Comparison of ENCODE assay signal across 20 cellular contexts in the genomic region with DNA sequence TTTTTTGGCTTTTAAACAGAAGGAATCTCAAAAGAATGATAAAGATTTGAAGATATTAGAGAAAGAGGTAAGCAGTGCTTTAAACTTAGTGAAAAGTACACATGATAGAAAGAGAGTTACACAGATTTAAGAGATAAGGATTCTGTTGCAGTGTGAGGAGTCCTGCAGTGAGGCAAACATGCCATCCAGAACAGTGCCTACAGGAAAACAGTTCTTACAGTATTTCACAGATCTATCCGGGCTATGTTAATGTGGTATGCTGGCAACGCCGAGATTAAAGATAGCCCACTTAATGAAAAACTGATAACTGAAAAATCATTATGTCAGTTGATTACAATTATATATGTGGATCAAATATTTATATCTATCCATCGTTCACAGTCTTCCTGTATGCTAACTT. TPM values are rescaled to one million over a fixed set of nuclear protein-coding genes. Genes with fewer than 3 reads are reported as not detected.
A peak's percentile ranks its signal among the peaks of the same experiment; 100 is the strongest.
DNase-seq lines count a peak whose midpoint lies in the region; ATAC-seq and TF ChIP-seq lines count a peak whose summit lies in the region.
"Had no signal": no experiment of that assay in that cellular context is flagged by ENCODE, and none has a peak within 500 bp of the region (broad histone marks: within the 10 kb centered on the region; RNA-seq: fewer than 3 reads in every experiment).

No MANE protein-coding gene starts in this region.

- H3K27ac Mint-ChIP-seq in T-helper 17 cell, result peak overlapping the region; percentile 75

- no peak overlapping the region for H3K4me3 Mint-ChIP-seq in T-helper 17 cell

- H3K18ac ChIP-seq in mesenchymal stem cell (ENCODE audit: low read depth in 1 of 2, low read length in 2 of 2), result no peak overlapping the region

- H3K79me1 ChIP-seq in mesenchymal stem cell (replicated peaks; ENCODE audit: low read length, poor library complexity, severe bottlenecking), result peaks cover 16% of the 10 kb centered on the region

- peaks cover 9% of the 10 kb centered on the region for H3K4me1 ChIP-seq in ACC112 (ENCODE audit: control insufficient read depth, insufficient read depth, low read length, unreplicated experiment)
- no peaks in the 10 kb centered on the region for H3K4me1 ChIP-seq in mesenchymal stem cell (ENCODE audit: control insufficient read depth, insufficient read depth, low read depth, low read length)
- H3K4me1 ChIP-seq: SJCRH30 had no signal

- no peaks in the 10 kb centered on the region for H3K36me3 Mint-ChIP-seq in T-helper 17 cell (ENCODE audit: low read depth)

- H2BK5ac ChIP-seq in mesenchymal stem cell (ENCODE audit: low read depth, low read length, poor library complexity, severe bottlenecking), result no peak overlapping the region

- no peak overlapping the region for H3K4ac ChIP-seq in mesenchymal stem cell (ENCODE audit: low read depth in 1 of 2, low read length in 2 of 2)

- H3K9me3 ChIP-seq in T-helper 17 cell (ENCODE audit: control insufficient read depth, low read length, poor library complexity, severe bottlenecking) (no peaks in the 10 kb centered on the region), mesenchymal stem cell (ENCODE audit: control insufficient read depth, low read length) (no peaks in the 10 kb centered on the region), MG63 (no peaks in the 10 kb centered on the region)
- H3K9me3 ChIP-seq: BLaER1, SJCRH30 had no signal

- no peak overlapping the region for H3K23ac ChIP-seq in mesenchymal stem cell (ENCODE audit: low read length in 2 of 2)

- DNase-seq in T-helper 17 cell (no peak), mesenchymal stem cell (no peak), MG63 (no peak), NCI-H2029 treated with DMSO at 0.1 percent for 48 hours (lab: John Stamatoyannopoulos, UW) (no peak)
- DNase-seq in effector CD4-positive, alpha-beta T cell, result no peak
- DNase-seq: DMS153; H7; Karpas-422; NCI-H1417; NCI-H2029; NCI-H2227 treated with DMSO at 0.1 percent for 48 hours; NCI-H526 treated with DMSO at 0.1 percent for 48 hours; NK-92 treated with Interleukin-12 subunit alpha and Interleukin-12 subunit beta, amount 100 ng/mL, for 24 hours; OCI-M1; SJCRH30 had no signal

- peak overlapping the region; percentile 21 for H2AFZ ChIP-seq in ACC112 (ENCODE audit: low read length, unreplicated experiment)
- no peak overlapping the region for H2AFZ ChIP-seq in mesenchymal stem cell (ENCODE audit: low read depth, low read length)

- no peak overlapping the region for H4K8ac ChIP-seq in mesenchymal stem cell (ENCODE audit: low read length)

- no peak overlapping the region for H2BK120ac ChIP-seq in mesenchymal stem cell (ENCODE audit: low read depth, low read length)

- no peak overlapping the region for H2BK15ac ChIP-seq in mesenchymal stem cell (ENCODE audit: low read depth, poor library complexity, severe bottlenecking)

- no peak overlapping the region for H3K14ac ChIP-seq in mesenchymal stem cell (ENCODE audit: low read length in 2 of 2)

- peaks cover 21% of the 10 kb centered on the region for H3K79me2 ChIP-seq in ACC112 (ENCODE audit: control insufficient read depth, insufficient read depth, low read length, unreplicated experiment)

- H3K36me3 ChIP-seq in ACC112 (ENCODE audit: insufficient read depth, low read length), result peaks cover 13% of the 10 kb centered on the region
- H3K36me3 ChIP-seq in mesenchymal stem cell (ENCODE audit: control insufficient read depth in 1 of 2, insufficient read depth in 2 of 2, low read depth in 1 of 2, low read length in 2 of 2), result peaks cover 0 to 2% of the 10 kb centered on the region in 2 experiments
- peaks cover 88% of the 10 kb centered on the region for H3K36me3 ChIP-seq in MG63

- no peak overlapping the region for H3K4me2 ChIP-seq in mesenchymal stem cell (ENCODE audit: low read length, poor library complexity, severe bottlenecking)
- H3K4me2 ChIP-seq: BLaER1 had no signal

- H3K27me3 ChIP-seq in ACC112 (ENCODE audit: insufficient read depth, low read length) (no peaks in the 10 kb centered on the region), mesenchymal stem cell (ENCODE audit: control insufficient read depth in 1 of 2, insufficient read depth in 1 of 2, low read length in 2 of 2) (no peaks in the 10 kb centered on the region), MG63 (no peaks in the 10 kb centered on the region)
- H3K27me3 ChIP-seq: BLaER1, SJCRH30 had no signal

- H4K91ac ChIP-seq in mesenchymal stem cell (ENCODE audit: low read length), result no peak overlapping the region

- TF ChIP-seq CTCF in 22Rv1 (IDR thresholded peaks at IDR 0.05), result no peak

- H3K4me3 ChIP-seq in ACC112 (ENCODE audit: low read depth, low read length) (no peak overlapping the region), mesenchymal stem cell (ENCODE audit: insufficient read depth in 1 of 2, low read depth in 1 of 2, low read length in 2 of 2) (no peak overlapping the region), MG63 (no peak overlapping the region)
- H3K4me3 ChIP-seq: BLaER1, SJCRH30 had no signal

- H3K27me3 Mint-ChIP-seq in T-helper 17 cell, result no peaks in the 10 kb centered on the region

- H3K27ac ChIP-seq in 22Rv1 (peak overlapping the region; percentile 22; the same call in 1 of the 2 replicates), ACC112 (ENCODE audit: low read depth, low read length) (no peak overlapping the region), mesenchymal stem cell (ENCODE audit: low read length, poor library complexity, severe bottlenecking) (no peak overlapping the region)
- H3K27ac ChIP-seq: BLaER1, RWPE1, SJCRH30 had no signal

- ATAC-seq in T-helper 17 cell, result no peak
- ATAC-seq: HepG2 had no signal

- no CpG with 5 or more reads among the region's 4 CpGs for WGBS in mesenchymal stem cell

- H2BK12ac ChIP-seq in mesenchymal stem cell (ENCODE audit: low read length in 2 of 2), result no peak overlapping the region

- H2AK5ac ChIP-seq in mesenchymal stem cell (ENCODE audit: low read length, severe bottlenecking), result no peak overlapping the region

- peaks cover 4% of the 10 kb centered on the region for H3K4me1 Mint-ChIP-seq in T-helper 17 cell

- H3K9ac ChIP-seq in mesenchymal stem cell (ENCODE audit: low read length), result peak overlapping the region; percentile 21
- H3K9ac ChIP-seq: BLaER1 had no signal

RNA-seq across cellular contexts. Expression of a gene that starts 7.2 kb away (rescaled TPM):
- under 1 TPM; 0.45 to 0.52 TPM for total RNA-seq in T-helper 17 cell
- 4.8 TPM for polyA plus RNA-seq in mesenchymal stem cell (2013, experiment 1 of 2)
- 4.5 TPM for polyA plus RNA-seq in mesenchymal stem cell (2013, experiment 2 of 2)
- total RNA-seq in MG63 (2014; rRNA removed; shearing (Covaris generic); ENCODE audit: low replicate concordance), result 73.4 and 102 TPM in 2 replicates

RNA-seq across cellular contexts. Expression of a gene that starts 7.8 kb away (rescaled TPM):
- 10 to 100 TPM; 17.9 to 19.5 TPM for total RNA-seq in T-helper 17 cell
- polyA plus RNA-seq in mesenchymal stem cell (2013, experiment 1 of 2), result 9.8 TPM
- polyA plus RNA-seq in mesenchymal stem cell (2013, experiment 2 of 2), result 10.9 TPM
- 16.4 and 62.7 TPM in 2 replicates for total RNA-seq in MG63 (2014; rRNA removed; shearing (Covaris generic); ENCODE audit: low replicate concordance)

RNA-seq across cellular contexts. Expression of a gene that starts 30.3 kb away (rescaled TPM):
- total RNA-seq in T-helper 17 cell, result 100 to 1,000 TPM in 1 of 2 donors, 10 to 100 TPM in 1; 79.1 to 121 TPM
- polyA plus RNA-seq in mesenchymal stem cell (2013, experiment 1 of 2), result 162 TPM
- polyA plus RNA-seq in mesenchymal stem cell (2013, experiment 2 of 2), result 165 TPM
- total RNA-seq in MG63 (2014; rRNA removed; shearing (Covaris generic); ENCODE audit: low replicate concordance), result 134 and 208 TPM in 2 replicates

RNA-seq across cellular contexts. Expression of a gene that starts 37.7 kb away (rescaled TPM):
- total RNA-seq in T-helper 17 cell, result 10 to 100 TPM; 55.5 to 70.4 TPM
- polyA plus RNA-seq in mesenchymal stem cell (2013, experiment 1 of 2), result 35.4 TPM
- 37.9 TPM for polyA plus RNA-seq in mesenchymal stem cell (2013, experiment 2 of 2)
- total RNA-seq in MG63 (2014; rRNA removed; shearing (Covaris generic); ENCODE audit: low replicate concordance), result 36.8 and 90.5 TPM in 2 replicates

Comparison
In these comparisons a context has a peak if more than half of its experiments do, and no peak if none do; other contexts are left out.
1. RNA of a gene that starts 7.2 kb away (total RNA-seq): 73.4 to 102 TPM in MG63; 0.45 to 0.52 TPM in T-helper 17 cell; every median in the first group is over 10 times any median in the second.